4 cellular contexts compared by ENCODE assay signal in genomic region chr1:182433580-182433979, GRCh38. TPM values are rescaled to one million over a fixed set of nuclear protein-coding genes. Genes with fewer than 3 reads are reported as not detected.
"Had no signal": no experiment of that assay in that cellular context is flagged by ENCODE, and none has a peak within 500 bp of the region (broad histone marks: within the 10 kb centered on the region; RNA-seq: fewer than 3 reads in every experiment).

No MANE protein-coding gene starts in this region.

- ATAC-seq: GM12878 had no signal

- DNase-seq: GDM1, GF-D8 had no signal

RNA-seq across cellular contexts. Expression of gene RGSL1, which starts 16.4 kb away (rescaled TPM):
- total RNA-seq: G401 had no signal

RNA-seq across cellular contexts. Expression of gene TEDDM1, which starts 33.1 kb away (rescaled TPM):
- total RNA-seq: G401, GM12878 had no signal
